9 cellular contexts compared by ENCODE assay signal in genomic region chr1:228464487-228464983, GRCh38. TPM values are rescaled to one million over a fixed set of nuclear protein-coding genes. Genes with fewer than 3 reads are reported as not detected.
A peak's percentile ranks its signal among the peaks of the same experiment; 100 is the strongest.
DNase-seq lines count a peak whose midpoint lies in the region; ATAC-seq, FAIRE-seq and TF ChIP-seq lines count a peak whose summit lies in the region.
"Had no signal": no experiment of that assay in that cellular context is flagged by ENCODE, and none has a peak within 500 bp of the region (broad histone marks: within the 10 kb centered on the region; RNA-seq: fewer than 3 reads in every experiment).

No MANE protein-coding gene starts in this region.

- H4K20me1 ChIP-seq in osteoblast (ENCODE audit: insufficient read depth, low read length): no peaks in the 10 kb centered on the region

- TF ChIP-seq EP300 in A549 (IDR thresholded peaks at IDR 0.05): no peak

- H3K36me3 ChIP-seq in osteoblast (ENCODE audit: insufficient read depth, low read length): no peaks in the 10 kb centered on the region
- H3K36me3 ChIP-seq in testis (ENCODE audit: low read depth, missing control alignments): no peaks in the 10 kb centered on the region

- TF ChIP-seq POLR2A in A549 (IDR thresholded peaks at IDR 0.05; ENCODE audit: low read length) (no peak), GM18951 (IDR thresholded peaks at IDR 0.05; ENCODE audit: extremely low read depth, insufficient read depth, insufficient read length) (peak; percentile 59), testis (IDR thresholded peaks at IDR 0.05) (no peak)

- H3K27me3 ChIP-seq in foreskin keratinocyte (peaks cover 97% of the 10 kb centered on the region), osteoblast (ENCODE audit: insufficient read depth, low read length) (peaks cover 84% of the 10 kb centered on the region), testis (no peaks in the 10 kb centered on the region)

- peak; percentile 48 to 75 for DNase-seq in A549 (ENCODE audit: low read depth in 1 of 2, low spot score in 1 of 2)
- peak; percentile 31 for DNase-seq in NOMO-1 treated with dmso at 0.1 percent for 144 hours (lab: John Stamatoyannopoulos, UW; ENCODE audit: unreplicated experiment)
- peak; percentile 96 for DNase-seq in activated effector memory CD4-positive, alpha-beta T cell treated with anti-CD3 and anti-CD28 coated beads, Interleukin-2, amount 50 U/mL, for 16 hours
- DNase-seq in foreskin keratinocyte: peak in 1 of 2 donors; percentile 57
- DNase-seq in osteoblast (ENCODE audit: insufficient read length, low spot score, missing footprints): peak; percentile 93
- DNase-seq in testis: peak; percentile 80

- peaks cover 16% of the 10 kb centered on the region; the same call in 2 of the 3 replicates for H3K4me1 ChIP-seq in A549
- H3K4me1 ChIP-seq in foreskin keratinocyte: no peaks in the 10 kb centered on the region
- peaks cover 4% of the 10 kb centered on the region for H3K4me1 ChIP-seq in osteoblast (ENCODE audit: insufficient read depth, low read length)
- H3K4me1 ChIP-seq in testis: peaks cover 3% of the 10 kb centered on the region

- H2AFZ ChIP-seq in osteoblast (ENCODE audit: low read length): peak overlapping the region; percentile 74

- H3K27ac ChIP-seq in A549 (no peak overlapping the region), foreskin keratinocyte (no peak overlapping the region), osteoblast (ENCODE audit: low read depth, low read length) (no peak overlapping the region), testis (no peak overlapping the region)
- H3K27ac ChIP-seq: C4-2B had no signal

- POLR2A ChIA-PET in A549 (lab: Yijun Ruan, JAX): no interaction called here

- in situ Hi-C loops in GM18951 (cut with MboI; ENCODE audit: low sequenced_read_pairs, unreplicated experiment): no loop called here

- FAIRE-seq in A549 (lab: Jason Lieb, UNC): no peak

- no peak for TF ChIP-seq RAD21 in A549 (conservative IDR thresholded peaks at IDR 0.05 in 1 of 2, IDR thresholded peaks at IDR 0.05 in 1 of 2)

- H3K9me3 ChIP-seq in A549 (no peaks in the 10 kb centered on the region), osteoblast (ENCODE audit: low read depth, low read length) (no peaks in the 10 kb centered on the region), testis (no peaks in the 10 kb centered on the region)

- no peaks in the 10 kb centered on the region for H3K79me2 ChIP-seq in osteoblast (ENCODE audit: insufficient read depth, low read length)

- intact Hi-C loops in testis (cut with DNase I; ENCODE audit: low total_unique reads): no loop called here

- TF ChIP-seq CTCF in A549 (IDR thresholded peaks at IDR 0.05) (no peak), foreskin keratinocyte (conservative IDR thresholded peaks at IDR 0.05) (no peak), osteoblast (IDR thresholded peaks at IDR 0.05; ENCODE audit: extremely low read depth, low read depth, low read length) (no peak), testis (IDR thresholded peaks at IDR 0.05) (no peak)

- H3K4me3 ChIP-seq in A549 (peak overlapping the region; percentile 38), osteoblast (ENCODE audit: insufficient read depth, low read length) (peak overlapping the region; percentile 61), testis (peak overlapping the region in 1 of 2 donors; percentile 27)

- H3K4me2 ChIP-seq in A549: peak overlapping the region; percentile 78
- H3K4me2 ChIP-seq in osteoblast (ENCODE audit: insufficient read depth, low read length): peak overlapping the region; percentile 78

- 66% methylated on average over 33 of the region's 33 CpGs for WGBS in A549 (ENCODE audit: missing lambda C conversion rate)
- WGBS in testis, 2 donors: 3% methylated on average over 15 to 33 of the region's 33 CpGs

- CTCF ChIA-PET in A549 (lab: Yijun Ruan, JAX): interaction anchor here (0.7 to 2.8 kb wide), 8 partner anchors 8 to 334 kb away, joined by 3 to 23 read pairs (median 4); no protein-coding TSS in a partner anchor

- ATAC-seq in A549: peak; percentile 80 to 82
- ATAC-seq in HG03196 (IDR thresholded peaks at IDR 0.05; ENCODE audit: unreplicated experiment): peak; percentile 78
- peak; percentile 70 for ATAC-seq in foreskin keratinocyte

TF ChIP-seq in A549, 52 proteins besides CTCF, POLR2A, EP300 and RAD21:
- TF ChIP-seq, protein P1, sequence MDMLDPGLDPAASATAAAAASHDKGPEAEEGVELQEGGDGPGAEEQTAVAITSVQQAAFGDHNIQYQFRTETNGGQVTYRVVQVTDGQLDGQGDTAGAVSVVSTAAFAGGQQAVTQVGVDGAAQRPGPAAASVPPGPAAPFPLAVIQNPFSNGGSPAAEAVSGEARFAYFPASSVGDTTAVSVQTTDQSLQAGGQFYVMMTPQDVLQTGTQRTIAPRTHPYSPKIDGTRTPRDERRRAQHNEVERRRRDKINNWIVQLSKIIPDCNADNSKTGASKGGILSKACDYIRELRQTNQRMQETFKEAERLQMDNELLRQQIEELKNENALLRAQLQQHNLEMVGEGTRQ (IDR thresholded peaks at IDR 0.05): no peak
- TF ChIP-seq BHLHE40 (IDR thresholded peaks at IDR 0.05; ENCODE audit: low read depth, low read length) (no peak), POLR2AphosphoS2 (conservative IDR thresholded peaks at IDR 0.05; ENCODE audit: low read length) (no peak), FOXS1 (CRISPR knock-in tag; IDR thresholded peaks at IDR 0.05) (no peak), FOSB (CRISPR knock-in tag; IDR thresholded peaks at IDR 0.05) (no peak), EHF (CRISPR knock-in tag; IDR thresholded peaks at IDR 0.05) (no peak), TP53 (CRISPR knock-in tag; IDR thresholded peaks at IDR 0.05) (no peak)
TF ChIP-seq in A549: peak in this region for 0.

RNA-seq across cellular contexts. Expression of gene RNF187, which starts 22.6 kb away (rescaled TPM):
- polyA plus RNA-seq in A549 (2011; rRNA removed) (63.9 and 82.8 TPM in 2 replicates), A549 (2017; fragmentation: RNase III; extraction: RNeasy Plus Mini Kit Qiagen cat#74134 plus additional on column Dnase treatment) (52.7 to 67.5 TPM (median 64.5 TPM) in 3 replicates), foreskin keratinocyte (55.1 and 60.3 TPM in 2 replicates), testis (ENCODE audit: insufficient read depth, low read depth, low replicate concordance) (49.3 TPM)
- 54.8 and 62.8 TPM in 2 replicates for polyA plus RNA-seq in A549 (2012; cell fraction: cytosol; rRNA removed)
- 45.0 and 45.5 TPM in 2 replicates for polyA plus RNA-seq in A549 (2012; cell fraction: nucleus; rRNA removed)
- 60.3 and 74.0 TPM in 2 replicates for polyA minus RNA-seq in A549 (2011; rRNA and poly(A)+ RNA removed)
- total RNA-seq in foreskin keratinocyte (51.9 and 56.8 TPM in 2 replicates), osteoblast (46.0 and 52.5 TPM in 2 replicates), testis (100 to 1,000 TPM in 1 of 2 donors, 10 to 100 TPM in 1; 86.8 to 109 TPM)

RNA-seq across cellular contexts. Expression of gene TRIM17, which starts 47.9 kb away (rescaled TPM):
- polyA plus RNA-seq in A549 (2011; rRNA removed): not detected in 2 replicates
- polyA plus RNA-seq in A549 (2012; cell fraction: cytosol; rRNA removed): not detected in 2 replicates
- polyA plus RNA-seq in A549 (2012; cell fraction: nucleus; rRNA removed): 0.04 TPM in 1 of 2 replicates, not detected in the other
- not detected in 3 replicates for polyA plus RNA-seq in A549 (2017; fragmentation: RNase III; extraction: RNeasy Plus Mini Kit Qiagen cat#74134 plus additional on column Dnase treatment)
- polyA minus RNA-seq in A549 (2011; rRNA and poly(A)+ RNA removed): not detected in 2 replicates
- total RNA-seq in foreskin keratinocyte: 0.68 and 0.81 TPM in 2 replicates
- 0.62 and 0.65 TPM in 2 replicates for polyA plus RNA-seq in foreskin keratinocyte
- total RNA-seq in osteoblast: under 0.01 TPM in 1 of 2 replicates, not detected in the other
- 10 to 100 TPM; 21.4 to 33.6 TPM for total RNA-seq in testis
- 37.4 TPM for polyA plus RNA-seq in testis (ENCODE audit: insufficient read depth, low read depth, low replicate concordance)

RNA-seq across cellular contexts. Expression of gene TRIM11, which starts 57.9 kb away (rescaled TPM):
- polyA plus RNA-seq in A549 (2011; rRNA removed): 9.3 and 9.9 TPM in 2 replicates
- polyA plus RNA-seq in A549 (2012; cell fraction: cytosol; rRNA removed): 12.2 and 16.1 TPM in 2 replicates
- 41.5 and 54.1 TPM in 2 replicates for polyA plus RNA-seq in A549 (2012; cell fraction: nucleus; rRNA removed)
- 18.8 to 20.1 TPM (median 20.1 TPM) in 3 replicates for polyA plus RNA-seq in A549 (2017; fragmentation: RNase III; extraction: RNeasy Plus Mini Kit Qiagen cat#74134 plus additional on column Dnase treatment)
- polyA minus RNA-seq in A549 (2011; rRNA and poly(A)+ RNA removed): 15.7 and 16.0 TPM in 2 replicates
- total RNA-seq in foreskin keratinocyte: 27.0 and 28.4 TPM in 2 replicates
- 20.9 and 25.4 TPM in 2 replicates for polyA plus RNA-seq in foreskin keratinocyte
- 22.1 and 25.7 TPM in 2 replicates for total RNA-seq in osteoblast
- total RNA-seq in testis: 10 to 100 TPM; 30.1 to 37.8 TPM
- polyA plus RNA-seq in testis (ENCODE audit: insufficient read depth, low read depth, low replicate concordance): 19.5 TPM

Comparison
In these comparisons a context has a peak if more than half of its experiments do, and no peak if none do; other contexts are left out.
1. RNA of gene TRIM17, which starts 47.9 kb away (total RNA-seq): 21.4 to 33.6 TPM in testis; 0.68 to 0.81 TPM in foreskin keratinocyte and under 0.01 TPM in osteoblast; every median in the first group is over 10 times any median in the second.
2. Peak in every context shown above with its lines, with median percentiles within 50 percentile points of each other: ATAC-seq.